In the genomic region with DNA sequence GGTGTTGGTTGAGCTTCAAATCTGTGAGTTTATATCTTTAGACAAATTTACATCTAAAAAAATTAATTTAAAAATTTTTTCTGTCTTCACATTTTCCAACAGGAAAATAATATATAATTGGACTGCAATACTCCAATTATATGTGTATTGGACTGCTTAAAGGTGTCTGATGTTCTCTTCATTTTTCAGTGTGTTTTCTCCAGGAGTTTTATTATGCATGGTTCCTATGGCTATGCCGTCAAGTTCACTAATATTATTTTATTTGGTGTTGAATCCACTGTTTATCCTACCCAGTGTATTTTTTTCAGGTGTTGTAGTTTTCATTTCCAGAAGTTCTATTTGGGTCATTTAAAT, we compare ENCODE assay signal across 18 cellular contexts.
DNase-seq lines count a peak whose midpoint lies in the region; ATAC-seq and TF ChIP-seq lines count a peak whose summit lies in the region.
"Had no signal": no experiment of that assay in that cellular context is flagged by ENCODE, and none has a peak within 500 bp of the region (broad histone marks: within the 10 kb centered on the region; RNA-seq: fewer than 3 reads in every experiment).

No MANE protein-coding gene starts in this region.

- H3K27ac ChIP-seq in VCaP: peak overlapping the region; percentile 63
- peak overlapping the region; percentile 98 for H3K27ac ChIP-seq in brain microvascular endothelial cell
- H3K27ac ChIP-seq: A549, C4-2B had no signal

- in situ Hi-C loops in brain microvascular endothelial cell (cut with HindIII; ENCODE audit: low pct_ligation_motif_present, low sequenced_read_pairs): loop anchor here (10.0 to 25.0 kb wide), 2 partner anchors 121 to 318 kb away; no protein-coding TSS in a partner anchor

- H3K4me2 ChIP-seq in skeletal muscle satellite cell (ENCODE audit: low read length): no peak overlapping the region
- H3K4me2 ChIP-seq: A549 had no signal

- H3K36me3 ChIP-seq in brain microvascular endothelial cell (replicated peaks) (no peaks in the 10 kb centered on the region), skeletal muscle satellite cell (ENCODE audit: insufficient read depth, low read length) (no peaks in the 10 kb centered on the region)

- H3K27me3 ChIP-seq in brain microvascular endothelial cell (replicated peaks) (no peaks in the 10 kb centered on the region), skeletal muscle satellite cell (ENCODE audit: control insufficient read depth, insufficient read depth, low read length) (no peaks in the 10 kb centered on the region)

- H3K4me1 ChIP-seq in skeletal muscle satellite cell (ENCODE audit: control insufficient read depth, insufficient read depth, low read length): peaks cover 88% of the 10 kb centered on the region
- H3K4me1 ChIP-seq: A549 had no signal

- H3K9me3 Mint-ChIP-seq in natural killer cell treated with Interleukin-12 subunit alpha and Interleukin-12 subunit beta and Interleukin-15 and Interleukin-18, amount 100 ng/mL, for 72 hours: peaks cover 2% of the 10 kb centered on the region
- H3K9me3 Mint-ChIP-seq in natural killer cell: peaks cover 0 to 3% of the 10 kb centered on the region in 2 donors

- peaks cover 9 to 16% of the 10 kb centered on the region in 2 donors for H3K27me3 Mint-ChIP-seq in natural killer cell treated with Interleukin-12 subunit alpha and Interleukin-12 subunit beta and Interleukin-15 and Interleukin-18, amount 100 ng/mL, for 72 hours
- H3K27me3 Mint-ChIP-seq in natural killer cell (ENCODE audit: low read depth in 2 of 2): no peaks in the 10 kb centered on the region

- H3K9me3 ChIP-seq in skeletal muscle satellite cell (replicated peaks; ENCODE audit: low read length): no peaks in the 10 kb centered on the region

- no peak for ATAC-seq in natural killer cell treated with Interleukin-12 subunit alpha and Interleukin-12 subunit beta and Interleukin-15 and Interleukin-18, amount 100 ng/mL, for 72 hours
- no peak for ATAC-seq in natural killer cell
- ATAC-seq in HG02763 (IDR thresholded peaks at IDR 0.05; ENCODE audit: unreplicated experiment): no peak
- ATAC-seq in GM19324 (IDR thresholded peaks at IDR 0.05; ENCODE audit: low FRiP score, unreplicated experiment): no peak
- ATAC-seq: A549, HCT116, Panc1 had no signal

- TF ChIP-seq CTCF in natural killer cell (IDR thresholded peaks at IDR 0.05) (no peak), VCaP (conservative IDR thresholded peaks at IDR 0.05) (no peak), brain microvascular endothelial cell (IDR thresholded peaks at IDR 0.05; ENCODE audit: low read depth, low read length, missing control alignments) (no peak)

- H3K4me3 Mint-ChIP-seq in natural killer cell treated with Interleukin-12 subunit alpha and Interleukin-12 subunit beta and Interleukin-15 and Interleukin-18, amount 100 ng/mL, for 72 hours: peak overlapping the region; percentile 21
- H3K4me3 Mint-ChIP-seq in natural killer cell: no peak overlapping the region

- H3K4me1 Mint-ChIP-seq in natural killer cell treated with Interleukin-12 subunit alpha and Interleukin-12 subunit beta and Interleukin-15 and Interleukin-18, amount 100 ng/mL, for 72 hours (ENCODE audit: low read depth in 2 of 2): peaks cover 48 to 65% of the 10 kb centered on the region in 2 donors
- H3K4me1 Mint-ChIP-seq in natural killer cell: peaks cover 29 to 33% of the 10 kb centered on the region in 2 donors

- peak overlapping the region; percentile 93 for H3K9ac ChIP-seq in skeletal muscle satellite cell (ENCODE audit: low read depth, low read length)

- H3K4me3 ChIP-seq in brain microvascular endothelial cell (ENCODE audit: low read depth, low read length): no peak overlapping the region
- no peak overlapping the region for H3K4me3 ChIP-seq in skeletal muscle satellite cell (ENCODE audit: low read length)
- H3K4me3 ChIP-seq: A549 had no signal

- no peak for DNase-seq in natural killer cell treated with Interleukin-12 subunit alpha and Interleukin-12 subunit beta and Interleukin-15 and Interleukin-18, amount 100 ng/mL, for 72 hours (ENCODE audit: low spot score)
- DNase-seq in natural killer cell (no peak), brain microvascular endothelial cell (no peak), NCI-H2081 (lab: John Stamatoyannopoulos, UW) (no peak)
- DNase-seq: COR-L47, DMS153, MV-4-11, NCI-H1436, NCI-H2081 treated with DMSO at 0.1 percent for 48 hours, NCI-H510A treated with DMSO at 0.1 percent for 48 hours had no signal

- peaks cover 19% of the 10 kb centered on the region for H3K36me3 Mint-ChIP-seq in natural killer cell treated with Interleukin-12 subunit alpha and Interleukin-12 subunit beta and Interleukin-15 and Interleukin-18, amount 100 ng/mL, for 72 hours
- no peaks in the 10 kb centered on the region for H3K36me3 Mint-ChIP-seq in natural killer cell

- no peak overlapping the region for H3K27ac Mint-ChIP-seq in natural killer cell treated with Interleukin-12 subunit alpha and Interleukin-12 subunit beta and Interleukin-15 and Interleukin-18, amount 100 ng/mL, for 72 hours
- no peak overlapping the region for H3K27ac Mint-ChIP-seq in natural killer cell

- intact Hi-C loops in natural killer cell (cut with micrococcal nuclease): no loop called here
